In genomic region chr10:114565066-114565465, GRCh38 we compare ENCODE assay signal across 24 cellular contexts.
DNase-seq lines count a peak whose midpoint lies in the region; ATAC-seq and TF ChIP-seq lines count a peak whose summit lies in the region.
"Had no signal": no experiment of that assay in that cellular context is flagged by ENCODE, and none has a peak within 500 bp of the region (broad histone marks: within the 10 kb centered on the region; RNA-seq: fewer than 3 reads in every experiment).

No MANE protein-coding gene starts in this region.

- intact Hi-C loops in PC-3 (cut with micrococcal nuclease) (no loop called here), gastrocnemius medialis (cut with DNase I; ENCODE audit: low total_unique reads) (no loop called here)

- H3K27me3 ChIP-seq in PC-3 (ENCODE audit: low read length) = no peaks in the 10 kb centered on the region
- no peaks in the 10 kb centered on the region for H3K27me3 ChIP-seq in gastrocnemius medialis
- H3K27me3 ChIP-seq: adrenal gland, hepatocyte, testis had no signal

- POLR2A ChIA-PET in PC-3 (lab: Charles Lee; ENCODE audit: unreplicated experiment) = no interaction called here

- DNase-seq in GM04504 (ENCODE audit: low read depth) (peak; percentile 15), PC-3 (peak; percentile 27), epithelial cell of esophagus (ENCODE audit: low read depth) (peak; percentile 33), gastrocnemius medialis (no peak)
- DNase-seq in activated CD4-positive, alpha-beta T cell treated with anti-CD3 and anti-CD28 coated beads for 4 hours = no peak
- DNase-seq: activated CD4-positive, alpha-beta T cell treated with anti-CD3 and anti-CD28 coated beads, Interleukin-2, amount 50 U/mL, for 4 hours; activated naive CD4-positive, alpha-beta T cell treated with Interleukin-2 at 50 U/mL for 16 hours; activated T-cell treated with anti-CD3 and anti-CD28 coated beads, Interleukin-2, amount 50 U/mL, for 72 hours; adrenal gland; CD4-positive, CD25-positive, alpha-beta regulatory T cell; effector CD8-positive, alpha-beta T cell; erythroblast; left cardiac atrium; NCI-H1105 treated with DMSO at 0.1 percent for 48 hours; NCI-H2029; NCI-H748 treated with DMSO at 0.1 percent for 48 hours; Right ventricle myocardium superior; stimulated activated CD4-positive, alpha-beta T cell treated with anti-CD3 and anti-CD28 coated beads, Interleukin-4, amount 100 ng/mL, for 4 hours; testis had no signal

- TF ChIP-seq CTCF in PC-3 (conservative IDR thresholded peaks at IDR 0.05; ENCODE audit: low read depth, low read length) (no peak), epithelial cell of esophagus (IDR thresholded peaks at IDR 0.05; ENCODE audit: insufficient read depth, low read depth, low read length, missing control alignments) (no peak), gastrocnemius medialis (IDR thresholded peaks at IDR 0.05 in 4 of 5, conservative IDR thresholded peaks at IDR 0.05 in 1 of 5) (no peak)

- no peaks in the 10 kb centered on the region for H4K20me1 ChIP-seq in PC-3 (ENCODE audit: low read length)

- no TSS peak for BruUV-seq in PC-3 (replicated peaks; lab: Mats Ljungman, UMichigan)

- H3K9me3 ChIP-seq in PC-3 (ENCODE audit: low read length) (no peaks in the 10 kb centered on the region), gastrocnemius medialis (no peaks in the 10 kb centered on the region)
- H3K9me3 ChIP-seq: adrenal gland, testis had no signal

- H3K36me3 ChIP-seq in PC-3 (ENCODE audit: low read depth, low read length) = no peaks in the 10 kb centered on the region
- H3K36me3 ChIP-seq in gastrocnemius medialis = no peaks in the 10 kb centered on the region

- H3F3A ChIP-seq in PC-3 (ENCODE audit: low read length, unreplicated experiment) = no peaks in the 10 kb centered on the region

- TF ChIP-seq POLR2A in gastrocnemius medialis (IDR thresholded peaks at IDR 0.05) = no peak

- no peak overlapping the region for H3K4me2 ChIP-seq in PC-3 (ENCODE audit: low read length)
- H3K4me2 ChIP-seq: hepatocyte had no signal

- in situ Hi-C loops in gastrocnemius medialis (cut with MboI; ENCODE audit: low sequenced_read_pairs in 4 of 4) = loop anchor here in 1 of 4 donors (25.0 kb wide), 2 partner anchors 253 to 572 kb away; no protein-coding TSS in a partner anchor

- CTCF ChIA-PET in PC-3 (lab: Charles Lee) = no interaction called here

- H3K79me2 ChIP-seq in PC-3 (ENCODE audit: low read length) = no peaks in the 10 kb centered on the region
- H3K79me2 ChIP-seq: hepatocyte had no signal

- H3K4me3 ChIP-seq in PC-3 (ENCODE audit: low read length) (no peak overlapping the region), epithelial cell of esophagus (ENCODE audit: low read length) (no peak overlapping the region), gastrocnemius medialis (no peak overlapping the region)
- H3K4me3 ChIP-seq: adrenal gland, hepatocyte, testis had no signal

- H3K4me1 ChIP-seq in PC-3 (ENCODE audit: insufficient read depth, low read length) (0 out of 2 replicates have a peak, but pooled peaks cover 3% of the 10 kb centered on the region), gastrocnemius medialis (peaks cover 0 to 6% of the 10 kb centered on the region in 2 donors)
- H3K4me1 ChIP-seq: testis had no signal

- no peak overlapping the region for H3K9ac ChIP-seq in PC-3 (ENCODE audit: low read length)

- ATAC-seq in PC-3 (no peak), gastrocnemius medialis (no peak), HG03097 (IDR thresholded peaks at IDR 0.05; ENCODE audit: low FRiP score, unreplicated experiment) (no peak)
- no peak for ATAC-seq in activated CD4-positive, CD25-positive, alpha-beta regulatory T cell treated with anti-CD3 and anti-CD28 coated beads, Interleukin-2, amount 50 U/mL, for 24 hours
- ATAC-seq: activated T-cell treated with anti-CD3 and anti-CD28 coated beads, Interleukin-2, amount 50 U/mL, for 72 hours; sciatic nerve; stimulated activated memory B cell treated with anti-CD40 and anti-IgM and Interleukin-4, amounts not matched to agents 10 μg/mL and 1 μg/mL and 100 μg/mL, for 72 hours had no signal

- H3K9me2 ChIP-seq in PC-3 (replicated peaks; ENCODE audit: low read length) = no peaks in the 10 kb centered on the region

- no peak overlapping the region for H2AFZ ChIP-seq in PC-3 (ENCODE audit: low read length)
- H2AFZ ChIP-seq: hepatocyte had no signal

- H3K27ac ChIP-seq in PC-3 (ENCODE audit: low read length) = no peak overlapping the region
- peak overlapping the region in 3 of 4 donors; percentile 3 to 32 (median 12) for H3K27ac ChIP-seq in gastrocnemius medialis
- H3K27ac ChIP-seq: hepatocyte, testis had no signal

Comparison
In these comparisons a context has a peak if more than half of its experiments do, and no peak if none do; other contexts are left out.
1. DNase-seq: peak in GM04504 (single experiment), PC-3 (single experiment) and epithelial cell of esophagus (single experiment); none in gastrocnemius medialis (0 of 2) and activated CD4-positive, alpha-beta T cell treated with anti-CD3 and anti-CD28 coated beads for 4 hours (0 of 2).